ENCODE assay signal across 23 cellular contexts in genomic region chr2:179677746-179678505, GRCh38.
DNase-seq lines count a peak whose midpoint lies in the region; ATAC-seq and TF ChIP-seq lines count a peak whose summit lies in the region.
"Had no signal": no experiment of that assay in that cellular context is flagged by ENCODE, and none has a peak within 500 bp of the region (broad histone marks: within the 10 kb centered on the region; RNA-seq: fewer than 3 reads in every experiment).

No MANE protein-coding gene starts in this region.

- POLR2A ChIA-PET in BJ (lab: Charles Lee): no interaction called here

- no peaks in the 10 kb centered on the region for H3K9me3 ChIP-seq in MM.1S (replicated peaks; ENCODE audit: insufficient read depth, low read length)
- H3K9me3 ChIP-seq: colonic mucosa, right lobe of liver, SJSA1 had no signal

- H3K4me3 ChIP-seq in BJ (ENCODE audit: low read depth, low read length) (no peak overlapping the region), MM.1S (ENCODE audit: low read length) (no peak overlapping the region), dorsolateral prefrontal cortex (no peak overlapping the region)
- H3K4me3 ChIP-seq: colonic mucosa, pancreas, right lobe of liver, SJSA1 had no signal

- peaks cover 5% of the 10 kb centered on the region for H3K27me3 Mint-ChIP-seq in activated T-cell treated with anti-CD3 and anti-CD28 coated beads, Interleukin-2, amount 50 U/mL, for 4 hours (ENCODE audit: low read depth)
- H3K27me3 Mint-ChIP-seq in activated T-cell treated with anti-CD3 and anti-CD28 coated beads, Interleukin-2, amount 50 U/mL, for 72 hours (ENCODE audit: low read depth): no peaks in the 10 kb centered on the region
- H3K27me3 Mint-ChIP-seq: activated CD8-positive, alpha-beta memory T cell treated with anti-CD3 and anti-CD28 coated beads, Interleukin-2, amount 10 ng/mL, durations not matched to agents 7 days and 5 days; natural killer cell treated with Interleukin-12 subunit alpha and Interleukin-12 subunit beta and Interleukin-15 and Interleukin-18, amount 100 ng/mL, for 72 hours had no signal

- no peak for TF ChIP-seq CTCF in BJ (IDR thresholded peaks at IDR 0.05; ENCODE audit: insufficient read depth, low read depth, low read length)
- no peak for TF ChIP-seq CTCF in MM.1S (IDR thresholded peaks at IDR 0.05; ENCODE audit: low read length)
- TF ChIP-seq CTCF in dorsolateral prefrontal cortex (IDR thresholded peaks at IDR 0.05 in 54 of 56, conservative IDR thresholded peaks at IDR 0.05 in 2 of 56; ENCODE audit: low read depth in 1 of 56, partially characterized antibody in 56 of 56): no peak

- H3K9me2 ChIP-seq in MM.1S (replicated peaks; ENCODE audit: insufficient read depth, low read length): no peaks in the 10 kb centered on the region

- 0 out of 2 replicates have a peak overlapping the region, but pooled peaks have one; percentile 2 for H3K9ac ChIP-seq in MM.1S (ENCODE audit: low read length)

- H3K27me3 ChIP-seq in BJ (ENCODE audit: control insufficient read depth, insufficient read depth, low read length) (no peaks in the 10 kb centered on the region), MM.1S (replicated peaks; ENCODE audit: insufficient read depth, low read length) (no peaks in the 10 kb centered on the region), dorsolateral prefrontal cortex (no peaks in the 10 kb centered on the region)
- H3K27me3 ChIP-seq: colonic mucosa, pancreas, right lobe of liver, SJSA1 had no signal

- DNase-seq in BJ (ENCODE audit: low read depth) (peak; percentile 15), MM.1S (no peak), dorsolateral prefrontal cortex (no peak), left lobe of liver (ENCODE audit: low spot score) (no peak), DMS114 treated with DMSO at 0.1 percent for 48 hours (lab: John Stamatoyannopoulos, UW; ENCODE audit: unreplicated experiment) (no peak)
- no peak for DNase-seq in activated T-cell treated with anti-CD3 and anti-CD28 coated beads, Interleukin-2, amount 50 U/mL, for 4 hours
- no peak for DNase-seq in activated T-cell treated with anti-CD3 and anti-CD28 coated beads, Interleukin-2, amount 50 U/mL, for 72 hours
- DNase-seq: activated CD4-positive, alpha-beta T cell treated with anti-CD3 and anti-CD28 coated beads, Interleukin-2, amount 10 ng/mL, durations not matched to agents 7 days and 5 days; activated CD8-positive, alpha-beta memory T cell treated with anti-CD3 and anti-CD28 coated beads, Interleukin-2, amount 10 ng/mL, durations not matched to agents 7 days and 5 days; colonic mucosa; EL; H9; midbrain; NCI-H187; NCI-H345; NCI-H82; pancreas; right lobe of liver; T-helper 2 cell had no signal

- ATAC-seq in left lobe of liver: peak; percentile 31
- ATAC-seq in activated T-cell treated with anti-CD3 and anti-CD28 coated beads, Interleukin-2, amount 50 U/mL, for 4 hours: no peak
- no peak for ATAC-seq in GM21576 (IDR thresholded peaks at IDR 0.05; ENCODE audit: unreplicated experiment)
- no peak for ATAC-seq in activated T-cell treated with anti-CD3 and anti-CD28 coated beads, Interleukin-2, amount 50 U/mL, for 72 hours (replicated peaks in 1 of 2)
- ATAC-seq: activated CD8-positive, alpha-beta memory T cell treated with anti-CD3 and anti-CD28 coated beads, Interleukin-2, amount 10 ng/mL, durations not matched to agents 7 days and 5 days; natural killer cell treated with Interleukin-12 subunit alpha and Interleukin-12 subunit beta and Interleukin-15 and Interleukin-18, amount 100 ng/mL, for 72 hours had no signal

- intact Hi-C loops in dorsolateral prefrontal cortex (cut with DNase I): no loop called here

- H2AFZ ChIP-seq in MM.1S (ENCODE audit: low read length): peak overlapping the region; percentile 33; the same call in 1 of the 2 replicates

- peak overlapping the region; percentile 87 for H3K27ac ChIP-seq in MM.1S (ENCODE audit: low read length)
- peak overlapping the region in 43 of 59 donors; percentile 1 to 82 (median 48) for H3K27ac ChIP-seq in dorsolateral prefrontal cortex
- H3K27ac ChIP-seq: colonic mucosa, pancreas, right lobe of liver, SJSA1 had no signal

- no peaks in the 10 kb centered on the region for H4K20me1 ChIP-seq in MM.1S (ENCODE audit: insufficient read depth, low read length)

- no peak overlapping the region for H3K27ac Mint-ChIP-seq in activated T-cell treated with anti-CD3 and anti-CD28 coated beads, Interleukin-2, amount 50 U/mL, for 72 hours
- H3K27ac Mint-ChIP-seq: activated CD4-positive, alpha-beta T cell treated with anti-CD3 and anti-CD28 coated beads, Interleukin-2, amount 10 ng/mL, durations not matched to agents 7 days and 5 days; activated CD8-positive, alpha-beta memory T cell treated with anti-CD3 and anti-CD28 coated beads, Interleukin-2, amount 10 ng/mL, durations not matched to agents 7 days and 5 days; activated naive CD8-positive, alpha-beta T cell; H9; natural killer cell treated with Interleukin-12 subunit alpha and Interleukin-12 subunit beta and Interleukin-15 and Interleukin-18, amount 100 ng/mL, for 72 hours had no signal

- H3K36me3 Mint-ChIP-seq in activated T-cell treated with anti-CD3 and anti-CD28 coated beads, Interleukin-2, amount 50 U/mL, for 4 hours (ENCODE audit: insufficient read depth): no peaks in the 10 kb centered on the region
- H3K36me3 Mint-ChIP-seq in activated T-cell treated with anti-CD3 and anti-CD28 coated beads, Interleukin-2, amount 50 U/mL, for 72 hours (ENCODE audit: insufficient read depth in 2 of 2): no peaks in the 10 kb centered on the region
- H3K36me3 Mint-ChIP-seq: activated CD8-positive, alpha-beta memory T cell treated with anti-CD3 and anti-CD28 coated beads, Interleukin-2, amount 10 ng/mL, durations not matched to agents 7 days and 5 days; activated naive CD8-positive, alpha-beta T cell; natural killer cell treated with Interleukin-12 subunit alpha and Interleukin-12 subunit beta and Interleukin-15 and Interleukin-18, amount 100 ng/mL, for 72 hours had no signal

- CTCF ChIA-PET in BJ (lab: Yijun Ruan, JAX): interaction anchor here (0.9 kb wide), 1 partner anchor 9 kb away, joined by 3 read pairs; no protein-coding TSS in a partner anchor

- peaks cover 20% of the 10 kb centered on the region for H3F3A ChIP-seq in MM.1S (ENCODE audit: insufficient read depth, low read length)

- H3K4me3 Mint-ChIP-seq in activated T-cell treated with anti-CD3 and anti-CD28 coated beads, Interleukin-2, amount 50 U/mL, for 4 hours: no peak overlapping the region
- no peak overlapping the region for H3K4me3 Mint-ChIP-seq in activated T-cell treated with anti-CD3 and anti-CD28 coated beads, Interleukin-2, amount 50 U/mL, for 72 hours
- H3K4me3 Mint-ChIP-seq: activated CD4-positive, alpha-beta T cell treated with anti-CD3 and anti-CD28 coated beads, Interleukin-2, amount 10 ng/mL, durations not matched to agents 7 days and 5 days; activated CD8-positive, alpha-beta memory T cell treated with anti-CD3 and anti-CD28 coated beads, Interleukin-2, amount 10 ng/mL, durations not matched to agents 7 days and 5 days; activated naive CD8-positive, alpha-beta T cell; H9; natural killer cell treated with Interleukin-12 subunit alpha and Interleukin-12 subunit beta and Interleukin-15 and Interleukin-18, amount 100 ng/mL, for 72 hours had no signal

- H3K79me2 ChIP-seq in MM.1S (ENCODE audit: low read length): no peaks in the 10 kb centered on the region

- H3K4me1 ChIP-seq in MM.1S (ENCODE audit: low read length): peaks cover 57% of the 10 kb centered on the region
- H3K4me1 ChIP-seq: colonic mucosa, SJSA1 had no signal

- H3K36me3 ChIP-seq in BJ (ENCODE audit: control insufficient read depth, insufficient read depth, low read length) (no peaks in the 10 kb centered on the region), MM.1S (replicated peaks; ENCODE audit: insufficient read depth, low read length) (no peaks in the 10 kb centered on the region)
- H3K36me3 ChIP-seq: colonic mucosa, pancreas, right lobe of liver, SJSA1 had no signal

- no peaks in the 10 kb centered on the region for H3K9me3 Mint-ChIP-seq in activated T-cell treated with anti-CD3 and anti-CD28 coated beads, Interleukin-2, amount 50 U/mL, for 4 hours
- peaks cover 0 to 3% of the 10 kb centered on the region in 2 donors for H3K9me3 Mint-ChIP-seq in activated T-cell treated with anti-CD3 and anti-CD28 coated beads, Interleukin-2, amount 50 U/mL, for 72 hours
- H3K9me3 Mint-ChIP-seq: activated CD4-positive, alpha-beta T cell treated with anti-CD3 and anti-CD28 coated beads, Interleukin-2, amount 10 ng/mL, durations not matched to agents 7 days and 5 days; H9 had no signal

- no peaks in the 10 kb centered on the region for H3K4me1 Mint-ChIP-seq in activated T-cell treated with anti-CD3 and anti-CD28 coated beads, Interleukin-2, amount 50 U/mL, for 4 hours (ENCODE audit: low read depth)
- H3K4me1 Mint-ChIP-seq in activated T-cell treated with anti-CD3 and anti-CD28 coated beads, Interleukin-2, amount 50 U/mL, for 72 hours (ENCODE audit: low read depth): no peaks in the 10 kb centered on the region
- H3K4me1 Mint-ChIP-seq: activated CD4-positive, alpha-beta T cell treated with anti-CD3 and anti-CD28 coated beads, Interleukin-2, amount 10 ng/mL, durations not matched to agents 7 days and 5 days; activated CD8-positive, alpha-beta memory T cell treated with anti-CD3 and anti-CD28 coated beads, Interleukin-2, amount 10 ng/mL, durations not matched to agents 7 days and 5 days; H9 had no signal

- peak overlapping the region; percentile 41 for H3K4me2 ChIP-seq in MM.1S (ENCODE audit: low read depth, low read length)
